ENCODE assay signal across 22 cellular contexts in the genomic region with DNA sequence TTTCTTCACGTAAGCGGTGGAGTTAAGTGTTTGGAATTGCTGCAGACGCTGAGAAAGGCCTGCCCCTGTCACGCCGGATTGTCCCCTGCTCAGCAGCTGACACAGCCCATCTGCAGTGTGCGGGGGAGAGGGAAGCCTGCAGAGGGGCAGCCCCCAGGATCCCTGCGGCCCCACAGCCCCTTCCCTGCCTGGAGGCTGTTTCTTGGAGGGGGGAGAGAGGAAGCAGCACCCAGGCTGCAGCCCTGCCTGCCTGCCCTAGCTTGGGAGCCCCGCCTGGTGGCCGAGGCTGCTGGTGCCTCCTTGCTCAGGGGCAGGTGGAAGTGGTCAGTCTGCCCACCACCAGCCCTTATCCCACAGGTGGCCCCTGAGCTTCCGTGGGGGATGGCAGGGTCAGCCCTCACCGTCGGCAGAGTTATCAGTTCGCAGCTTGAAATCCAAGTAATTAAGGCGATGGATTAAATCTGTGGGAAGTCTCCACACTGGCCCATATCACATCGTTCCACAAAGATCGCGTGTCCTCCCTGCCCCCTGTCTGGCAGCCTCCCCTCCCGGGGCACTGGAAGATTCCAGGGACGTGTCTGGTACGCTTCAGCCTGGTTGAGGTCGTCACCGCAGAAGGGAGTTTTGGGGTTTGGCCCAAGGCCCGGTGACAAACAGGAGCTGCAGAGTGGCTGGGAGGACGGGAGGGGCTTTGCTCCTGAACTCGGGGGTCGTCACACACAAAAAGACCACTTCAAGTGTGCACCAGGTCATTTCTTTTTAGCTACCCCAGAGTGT. TPM values are rescaled to one million over a fixed set of nuclear protein-coding genes. Genes with fewer than 3 reads are reported as not detected.
DNase-seq lines count a peak whose midpoint lies in the region; ATAC-seq and TF ChIP-seq lines count a peak whose summit lies in the region.
"Had no signal": no experiment of that assay in that cellular context is flagged by ENCODE, and none has a peak within 500 bp of the region (broad histone marks: within the 10 kb centered on the region; RNA-seq: fewer than 3 reads in every experiment).

No MANE protein-coding gene starts in this region.

- DNase-seq in OCI-M1 (lab: John Stamatoyannopoulos, UW) (peak; percentile 22), chondrocyte (ENCODE audit: low spot score) (no peak), left kidney (ENCODE audit: low read depth, low spot score) (peak; percentile 85), NCI-H1436 (lab: John Stamatoyannopoulos, UW) (no peak)
- DNase-seq in activated CD8-positive, alpha-beta memory T cell treated with anti-CD3 and anti-CD28 coated beads for 24 hours, result no peak
- DNase-seq: activated CD4-positive, alpha-beta T cell treated with anti-CD3 and anti-CD28 coated beads, Interleukin-2, amount 50 U/mL, for 1 hour; activated CD8-positive, alpha-beta memory T cell treated with anti-CD3 and anti-CD28 coated beads, Interleukin-2, amount 50 U/mL, for 48 hours; activated gamma-delta T cell; caudate nucleus; DMS 273 treated with DMSO at 0.1 percent for 48 hours; erythroblast; foreskin keratinocyte; kidney glomerular epithelial cell; NCI-H187; NCI-H748 treated with DMSO at 0.1 percent for 48 hours; SIG-M5; stimulated activated CD4-positive, alpha-beta T cell treated with anti-CD3 and anti-CD28 coated beads, Interleukin-15, amount 100 ng/mL, for 24 hours; T-helper 1 cell had no signal

- peak; percentile 20 for TF ChIP-seq CTCF in chondrocyte (IDR thresholded peaks at IDR 0.05)

- H3K4me1 Mint-ChIP-seq in chondrocyte (ENCODE audit: low read depth), result no peaks in the 10 kb centered on the region

- no peak overlapping the region for H3K27ac Mint-ChIP-seq in chondrocyte (ENCODE audit: unreplicated experiment)

- ATAC-seq in GM18502 (IDR thresholded peaks at IDR 0.05; ENCODE audit: poor library complexity, unreplicated experiment), result no peak
- ATAC-seq: foreskin keratinocyte had no signal

- H3K27ac ChIP-seq in temporal lobe (ENCODE audit: low read depth, low read length), result peak overlapping the region; percentile 36
- H3K27ac ChIP-seq: foreskin keratinocyte, HL-60, neutrophil had no signal

- H3K9me3 Mint-ChIP-seq in chondrocyte (ENCODE audit: low read depth), result no peaks in the 10 kb centered on the region

- no peaks in the 10 kb centered on the region for H3K36me3 Mint-ChIP-seq in chondrocyte (ENCODE audit: low read depth)

- H3K27me3 Mint-ChIP-seq in chondrocyte (ENCODE audit: low read depth), result no peaks in the 10 kb centered on the region

- no peak overlapping the region for H3K4me3 Mint-ChIP-seq in chondrocyte (ENCODE audit: unreplicated experiment)

RNA-seq across cellular contexts. Expression of gene PRDM16, which starts 50.9 kb away (rescaled TPM):
- total RNA-seq in chondrocyte, result 10.4 to 19.0 TPM (median 18.3 TPM) in 3 replicates
- 5.9 TPM for total RNA-seq in temporal lobe

Comparison
In these comparisons a context has a peak if more than half of its experiments do, and no peak if none do; other contexts are left out.
1. DNase-seq: peak in OCI-M1 (single experiment) and left kidney (single experiment); none in chondrocyte (single experiment), NCI-H1436 (single experiment) and activated CD8-positive, alpha-beta memory T cell treated with anti-CD3 and anti-CD28 coated beads for 24 hours (single experiment).